ENCODE assay signal across 18 cellular contexts in genomic region chr7:822692-823276, GRCh38. TPM values are rescaled to one million over a fixed set of nuclear protein-coding genes. Genes with fewer than 3 reads are reported as not detected.
DNase-seq lines count a peak whose midpoint lies in the region; ATAC-seq, FAIRE-seq and TF ChIP-seq lines count a peak whose summit lies in the region.
"Had no signal": no experiment of that assay in that cellular context is flagged by ENCODE, and none has a peak within 500 bp of the region (broad histone marks: within the 10 kb centered on the region; RNA-seq: fewer than 3 reads in every experiment).

No MANE protein-coding gene starts in this region.

- H3K9me3 ChIP-seq in HEK293 (ENCODE audit: control insufficient read depth, insufficient read depth, low read depth, low read length), result no peaks in the 10 kb centered on the region
- H3K9me3 ChIP-seq in K562 (replicated peaks; ENCODE audit: control insufficient read depth, insufficient read depth, low read depth, low read length), result no peaks in the 10 kb centered on the region
- no peaks in the 10 kb centered on the region for H3K9me3 ChIP-seq in small intestine (ENCODE audit: control insufficient read depth, low read depth)

- peaks cover 99% of the 10 kb centered on the region for H3K79me2 ChIP-seq in K562 (ENCODE audit: control insufficient read depth, insufficient read depth, low read length)

- H3K4me3 ChIP-seq in HEK293 (ENCODE audit: low read depth, low read length) (no peak overlapping the region), K562 (no peak overlapping the region), small intestine (ENCODE audit: low read depth in 1 of 2, low read length in 2 of 2) (no peak overlapping the region)

- intact Hi-C loops in K562 (cut with micrococcal nuclease), result no loop called here

- no peak overlapping the region for H2AFZ ChIP-seq in K562 (ENCODE audit: low read depth, low read length)

- H3K27ac ChIP-seq in HEK293 (ENCODE audit: extremely low read depth, low read depth, low read length) (no peak overlapping the region), K562 (ENCODE audit: extremely low read depth, low read depth, low read length) (no peak overlapping the region; the same call in 2 of the 3 replicates), small intestine (ENCODE audit: low read depth in 1 of 2, low read length in 1 of 2) (peak overlapping the region in 1 of 2 donors; percentile 56)
- H3K27ac ChIP-seq: brain microvascular endothelial cell had no signal

- TF ChIP-seq CTCF in HEK293 (tag by site-specific recombination; IDR thresholded peaks at IDR 0.05) (no peak), K562 (IDR thresholded peaks at IDR 0.05 in 2 of 3, conservative IDR thresholded peaks at IDR 0.05 in 1 of 3; ENCODE audit: insufficient read depth in 2 of 3, low read depth in 1 of 3, low read length in 3 of 3) (0 out of 6 replicates have a peak, but pooled peaks of 1 of the 3 experiments have one; percentile 7)

- DNase-seq in K562 (ENCODE audit: extremely low read depth in 1 of 4, low spot score in 3 of 4) (no peak), iPS-NIHi11 (ENCODE audit: low spot score) (peak; percentile 48), small intestine (peak; percentile 56), NCI-H524 (lab: John Stamatoyannopoulos, UW) (no peak), frontal cortex (ENCODE audit: low spot score in 2 of 2) (no peak)
- no peak for DNase-seq in activated CD4-positive, alpha-beta T cell treated with anti-CD3 and anti-CD28 coated beads, Interleukin-2, amount 50 U/mL, for 48 hours
- DNase-seq: activated T-cell treated with anti-CD3 and anti-CD28 coated beads, Interleukin-2, amount 50 U/mL, for 72 hours; brain microvascular endothelial cell; C1 segment of cervical spinal cord; KG1; NCI-H2029 treated with DMSO at 0.1 percent for 48 hours; stimulated activated CD4-positive, alpha-beta T cell treated with anti-CD3 and anti-CD28 coated beads, Interleukin-4, amount 100 ng/mL, for 1 hour; stimulated activated naive CD8-positive, alpha-beta T cell treated with anti-CD3 and anti-CD28 coated beads, Interleukin-15, Interleukin-2, amounts not matched to agents 100 U/mL and 50 U/mL, for 24 hours had no signal

- POLR2A ChIA-PET in HEK293 (lab: Yijun Ruan, JAX) (no interaction called here), K562 (lab: Yijun Ruan, JAX) (interaction anchor here (1.1 kb wide), 1 partner anchor 9 kb away, joined by 4 read pairs; no protein-coding TSS in a partner anchor)

- peaks cover 9% of the 10 kb centered on the region for H3K4me1 ChIP-seq in HEK293 (ENCODE audit: control insufficient read depth, insufficient read depth, low read length)
- H3K4me1 ChIP-seq in K562 (replicated peaks in 1 of 2; ENCODE audit: control insufficient read depth in 2 of 2, insufficient read depth in 2 of 2, low read length in 2 of 2), result peaks cover 20 to 21% of the 10 kb centered on the region in 2 experiments; a peak in 4 of 5 replicates
- peaks cover 0 to 8% of the 10 kb centered on the region in 2 donors for H3K4me1 ChIP-seq in small intestine (ENCODE audit: control insufficient read depth in 2 of 2, insufficient read depth in 1 of 2, low read depth in 1 of 2, low read length in 1 of 2)

- CTCF ChIA-PET in HEK293 (lab: Yijun Ruan, JAX), result interaction anchor here (0.7 to 0.8 kb wide), 2 partner anchors 9 to 26 kb away, joined by 3 to 5 read pairs; no protein-coding TSS in a partner anchor
- CTCF ChIA-PET in K562 (lab: Yijun Ruan, JAX; ENCODE audit: low intra/inter-chr PET ratio), result interaction anchor here (0.5 kb wide), 1 partner anchor 51 kb away, joined by 3 read pairs; no protein-coding TSS in a partner anchor

- H3K4me2 ChIP-seq in K562 (ENCODE audit: insufficient read depth, low read length), result no peak overlapping the region

- 96% methylated on average over 30 of the region's 32 CpGs for WGBS in K562 (ENCODE audit: insufficient coverage, low coverage, missing lambda C conversion rate)
- 83 to 88% (median 84%) methylated on average over 32 of the region's 32 CpGs for WGBS in small intestine, 3 donors

- H4K20me1 ChIP-seq in K562 (replicated peaks; ENCODE audit: control insufficient read depth, insufficient read depth, low read length), result peaks cover 13% of the 10 kb centered on the region

- no peaks in the 10 kb centered on the region for H3K9me1 ChIP-seq in K562 (ENCODE audit: control insufficient read depth, insufficient read depth, low read length)

- TF ChIP-seq POLR2A in K562 (conservative IDR thresholded peaks at IDR 0.05), result no peak

- TF ChIP-seq RAD21 in K562 (CRISPR knock-in tag; conservative IDR thresholded peaks at IDR 0.05 in 1 of 2, IDR thresholded peaks at IDR 0.05 in 1 of 2), result no peak

- no TSS peak for BruUV-seq in K562 (replicated peaks; lab: Mats Ljungman, UMichigan)

- H3K27me3 ChIP-seq in K562 (ENCODE audit: control insufficient read depth in 2 of 2, insufficient read depth in 2 of 2, low read length in 2 of 2) (no peaks in the 10 kb centered on the region), small intestine (ENCODE audit: control insufficient read depth in 2 of 2, insufficient read depth in 2 of 2, low read length in 2 of 2) (no peaks in the 10 kb centered on the region)
- H3K27me3 ChIP-seq: brain microvascular endothelial cell had no signal

- H3K9ac ChIP-seq in K562 (ENCODE audit: insufficient read depth in 1 of 2, low read depth in 2 of 2, low read length in 2 of 2), result no peak overlapping the region

- in situ Hi-C loops in K562 (cut with MboI), result no loop called here

- ATAC-seq in K562 (no peak), GM19324 (IDR thresholded peaks at IDR 0.05; ENCODE audit: low FRiP score, unreplicated experiment) (no peak)
- ATAC-seq: activated CD4-positive, CD25-positive, alpha-beta regulatory T cell treated with anti-CD3 and anti-CD28 coated beads, Interleukin-2, amount 50 U/mL, for 24 hours; activated T-cell treated with anti-CD3 and anti-CD28 coated beads, Interleukin-2, amount 50 U/mL, for 72 hours; stimulated activated naive CD8-positive, alpha-beta T cell treated with anti-CD3 and anti-CD28 coated beads, Interleukin-15, Interleukin-2, amounts not matched to agents 100 U/mL and 50 U/mL, for 24 hours had no signal

- FAIRE-seq in K562 (lab: Jason Lieb, UNC), result no peak
- no peak for FAIRE-seq in small intestine (lab: Jason Lieb, UNC)
- FAIRE-seq in frontal cortex (lab: Jason Lieb, UNC), result no peak
- FAIRE-seq: endometrium, GM18507 had no signal

- TF ChIP-seq EP300 in K562 (IDR thresholded peaks at IDR 0.05; ENCODE audit: low read length), result no peak

- H3K36me3 ChIP-seq in HEK293 (ENCODE audit: control insufficient read depth in 2 of 2, insufficient read depth in 1 of 2, low read length in 2 of 2) (no peaks in the 10 kb centered on the region; a peak in 1 of 3 replicates), K562 (ENCODE audit: control insufficient read depth, insufficient read depth, low read length) (peaks cover 36% of the 10 kb centered on the region), small intestine (ENCODE audit: control insufficient read depth in 2 of 2, insufficient read depth in 2 of 2, low read length in 2 of 2) (no peaks in the 10 kb centered on the region)
- H3K36me3 ChIP-seq: brain microvascular endothelial cell had no signal

TF ChIP-seq in HEK293, 187 proteins besides CTCF, POLR2A, EP300 and RAD21 (continues in another document):
- TF ChIP-seq ZNF623 (tag by site-specific recombination; IDR thresholded peaks at IDR 0.05), result peak; percentile 45
- TF ChIP-seq ZNF600 (tag by site-specific recombination; IDR thresholded peaks at IDR 0.05), result peak; percentile 71

TF ChIP-seq in K562, 482 proteins besides CTCF, POLR2A, EP300 and RAD21 (continues in another document):
- no peak for TF ChIP-seq KAT7 (CRISPR knock-in tag; IDR thresholded peaks at IDR 0.05; ENCODE audit: borderline replicate concordance)

RNA-seq across cellular contexts. Expression of gene SUN1, which starts 9.5 kb away (rescaled TPM):
- total RNA-seq in K562 (2011; cell fraction: chromatin; rRNA removed; ENCODE audit: low replicate concordance), result 527 and 872 TPM in 2 replicates
- 542 and 585 TPM in 2 replicates for total RNA-seq in K562 (2011; cell fraction: nucleolus; rRNA removed)
- 348 and 489 TPM in 2 replicates for total RNA-seq in K562 (2011; cell fraction: nucleoplasm; rRNA removed)
- total RNA-seq in K562 (2014; rRNA removed) (80.5 and 86.7 TPM in 2 replicates), K562 (2014; rRNA removed; fragmentation: Illumina TruSeq; extraction: Trizol) (38.9 and 42.3 TPM in 2 replicates), K562 (2015; rRNA removed; fragmentation: Illumina TruSeq; extraction: Trizol) (49.2 and 53.5 TPM in 2 replicates), K562 (2021) (81.9 and 101 TPM in 2 replicates), frontal cortex (103 TPM)
- polyA plus RNA-seq in K562 (2011; rRNA removed) (132 and 143 TPM in 2 replicates), K562 (2014; fragmentation: Illumina TruSeq; extraction: Trizol) (62.3 and 88.2 TPM in 2 replicates), K562 (2014; fragmentation: Nextera tagmentation; extraction: Ambion mirVana) (10 to 100 TPM; 36.8 TPM), K562 (2014; rRNA removed) (105 and 119 TPM in 2 replicates), small intestine (10 to 100 TPM; 41.6 to 63.7 (median 58.6) TPM)
- polyA plus RNA-seq in K562 (2011; cell fraction: cytosol; rRNA removed), result 249 and 254 TPM in 2 replicates
- polyA plus RNA-seq in K562 (2011; cell fraction: nucleus; rRNA removed), result 889 and 1,080 TPM in 2 replicates
- 107 and 112 TPM in 2 replicates for polyA plus RNA-seq in K562 (2012)
- 72.4 and 98.1 TPM in 2 replicates for polyA minus RNA-seq in K562 (2011; rRNA and poly(A)+ RNA removed)
- polyA minus RNA-seq in K562 (2011; cell fraction: cytosol; rRNA and poly(A)+ RNA removed), result 47.4 and 59.7 TPM in 2 replicates
- polyA minus RNA-seq in K562 (2011; cell fraction: nucleus; rRNA and poly(A)+ RNA removed), result 245 and 267 TPM in 2 replicates

RNA-seq across cellular contexts. Expression of gene GET4, which starts 53.6 kb away (rescaled TPM):
- 48.4 and 118 TPM in 2 replicates for total RNA-seq in K562 (2011; cell fraction: chromatin; rRNA removed; ENCODE audit: low replicate concordance)
- total RNA-seq in K562 (2011; cell fraction: nucleolus; rRNA removed), result 96.6 and 125 TPM in 2 replicates
- total RNA-seq in K562 (2011; cell fraction: nucleoplasm; rRNA removed), result 56.0 and 71.4 TPM in 2 replicates
- 111 and 135 TPM in 2 replicates for total RNA-seq in K562 (2014; rRNA removed)
- 13.0 and 15.7 TPM in 2 replicates for total RNA-seq in K562 (2014; rRNA removed; fragmentation: Illumina TruSeq; extraction: Trizol)
- 37.9 and 40.4 TPM in 2 replicates for total RNA-seq in K562 (2015; rRNA removed; fragmentation: Illumina TruSeq; extraction: Trizol)
- total RNA-seq in K562 (2021), result 83.3 and 89.9 TPM in 2 replicates
- 45.0 and 45.4 TPM in 2 replicates for polyA plus RNA-seq in K562 (2011; rRNA removed)
- 69.2 and 135 TPM in 2 replicates for polyA plus RNA-seq in K562 (2011; cell fraction: cytosol; rRNA removed)
- polyA plus RNA-seq in K562 (2011; cell fraction: nucleus; rRNA removed), result 114 and 189 TPM in 2 replicates
- 53.9 and 82.1 TPM in 2 replicates for polyA plus RNA-seq in K562 (2012)
- polyA plus RNA-seq in K562 (2014; fragmentation: Illumina TruSeq; extraction: Trizol), result 33.2 and 48.4 TPM in 2 replicates
- polyA plus RNA-seq in K562 (2014; fragmentation: Nextera tagmentation; extraction: Ambion mirVana), result 1 to 10 TPM in 1 of 2 experiments, under 1 TPM in 1; 0.99 to 2.0 TPM
- polyA plus RNA-seq in K562 (2014; rRNA removed), result 122 and 151 TPM in 2 replicates
- polyA minus RNA-seq in K562 (2011; rRNA and poly(A)+ RNA removed), result 8.6 and 13.3 TPM in 2 replicates
- polyA minus RNA-seq in K562 (2011; cell fraction: cytosol; rRNA and poly(A)+ RNA removed), result 24.0 and 28.9 TPM in 2 replicates
- polyA minus RNA-seq in K562 (2011; cell fraction: nucleus; rRNA and poly(A)+ RNA removed), result 24.9 and 29.6 TPM in 2 replicates
- 10 to 100 TPM; 38.9 to 87.2 (median 71.9) TPM for polyA plus RNA-seq in small intestine
- 20.8 TPM for total RNA-seq in frontal cortex

Comparison
In these comparisons a context has a peak if more than half of its experiments do, and no peak if none do; other contexts are left out.
1. DNase-seq: peak in iPS-NIHi11 (single experiment) and small intestine (single experiment); none in K562 (0 of 4), NCI-H524 (0 of 2), activated CD4-positive, alpha-beta T cell treated with anti-CD3 and anti-CD28 coated beads, Interleukin-2, amount 50 U/mL, for 48 hours (0 of 2) and frontal cortex (0 of 2).